Comparison of ENCODE assay signal across 23 cellular contexts in genomic region chr14:105176513-105176912, GRCh38. TPM values are rescaled to one million over a fixed set of nuclear protein-coding genes. Genes with fewer than 3 reads are reported as not detected.
DNase-seq lines count a peak whose midpoint lies in the region; ATAC-seq, FAIRE-seq and TF ChIP-seq lines count a peak whose summit lies in the region.
"Had no signal": no experiment of that assay in that cellular context is flagged by ENCODE, and none has a peak within 500 bp of the region (broad histone marks: within the 10 kb centered on the region; RNA-seq: fewer than 3 reads in every experiment).

No MANE protein-coding gene starts in this region.

- no peak for TF ChIP-seq CTCF in pancreas (IDR thresholded peaks at IDR 0.05)

- no peaks in the 10 kb centered on the region for H3K4me1 ChIP-seq in endocrine pancreas (ENCODE audit: control insufficient read depth, insufficient read depth, low read length)
- H3K4me1 ChIP-seq in pancreas: peaks cover 11 to 19% (median 12%) of the 10 kb centered on the region in 3 donors

- DNase-seq in DMS53 (lab: John Stamatoyannopoulos, UW): peak; percentile 81
- no peak for DNase-seq in DMS53 treated with DMSO at 0.1 percent for 48 hours (lab: John Stamatoyannopoulos, UW; ENCODE audit: unreplicated experiment)
- DNase-seq in pancreas: peak in 3 of 6 donors; percentile 63 to 75 (median 66)
- DNase-seq in GM19238 (ENCODE audit: insufficient read length, low spot score): no peak
- DNase-seq in activated CD4-positive, alpha-beta T cell treated with anti-CD3 and anti-CD28 coated beads, Interleukin-2, amount 50 U/mL, for 4 hours: no peak
- no peak for DNase-seq in RPMI8226
- DNase-seq: activated CD4-positive, alpha-beta T cell treated with anti-CD3 and anti-CD28 coated beads, Interleukin-2, amount 10 ng/mL, durations not matched to agents 24 days and 14 days; amygdala; NCI-H1092 treated with DMSO at 0.1 percent for 48 hours; NCI-H187; Right ventricle myocardium superior; stimulated activated CD4-positive, alpha-beta T cell treated with anti-CD3 and anti-CD28 coated beads, Interleukin-4, amount 100 ng/mL, for 1 hour; substantia nigra had no signal

- no peaks in the 10 kb centered on the region for H3K9me3 ChIP-seq in endocrine pancreas (ENCODE audit: control insufficient read depth, low read length)
- no peaks in the 10 kb centered on the region for H3K9me3 ChIP-seq in pancreas
- H3K9me3 ChIP-seq: right atrium auricular region had no signal

- ATAC-seq in pancreas (peak; percentile 20 to 46 (median 30)), GM21723 (IDR thresholded peaks at IDR 0.05; ENCODE audit: unreplicated experiment) (no peak)
- ATAC-seq: GM23338 had no signal

- intact Hi-C loops in pancreas (cut with DNase I): no loop called here

- H3K27me3 ChIP-seq in endocrine pancreas (ENCODE audit: control insufficient read depth, insufficient read depth, low read length) (no peaks in the 10 kb centered on the region), pancreas (no peaks in the 10 kb centered on the region)
- H3K27me3 ChIP-seq: right atrium auricular region had no signal

- 35 to 49% methylated on average over 15 of the region's 15 CpGs for WGBS in pancreas, 2 donors

- H3K36me3 ChIP-seq in endocrine pancreas (ENCODE audit: control insufficient read depth, insufficient read depth, low read length) (no peaks in the 10 kb centered on the region), pancreas (no peaks in the 10 kb centered on the region)
- H3K36me3 ChIP-seq: right atrium auricular region had no signal

- FAIRE-seq in pancreas (lab: Jason Lieb, UNC): no peak

- peak overlapping the region; percentile 67 to 82 (median 70) for H3K27ac ChIP-seq in pancreas
- H3K27ac ChIP-seq: 22Rv1, epithelial cell of prostate, parathyroid adenoma, PC-9, right atrium auricular region, VCaP had no signal

- H3K4me3 ChIP-seq in endocrine pancreas (ENCODE audit: control insufficient read depth, insufficient read depth, low read length) (no peak overlapping the region), pancreas (peak overlapping the region in 1 of 4 donors; percentile 26)
- H3K4me3 ChIP-seq: GM23338, PC-9, right atrium auricular region had no signal

- peak overlapping the region; percentile 7 for H3K9ac ChIP-seq in endocrine pancreas (ENCODE audit: control insufficient read depth, insufficient read depth, low read length)
- H3K9ac ChIP-seq: parathyroid adenoma had no signal

RNA-seq across cellular contexts. Expression of gene NUDT14, which starts 4.6 kb away (rescaled TPM):
- total RNA-seq in pancreas: 10 to 100 TPM; 24.7 to 36.6 (median 30.4) TPM
- 10 to 100 TPM; 47.8 to 64.9 TPM for polyA plus RNA-seq in pancreas

RNA-seq across cellular contexts. Expression of gene JAG2, which starts 7.9 kb away (rescaled TPM):
- total RNA-seq in pancreas: 10 to 100 TPM in 4 of 6 donors, 1 to 10 TPM in 2; 9.9 to 16.8 (median 10.7) TPM
- 10 to 100 TPM; 25.3 to 38.3 TPM for polyA plus RNA-seq in pancreas
- polyA plus RNA-seq: IgD-negative memory B cell had no signal
